In the genomic region with DNA sequence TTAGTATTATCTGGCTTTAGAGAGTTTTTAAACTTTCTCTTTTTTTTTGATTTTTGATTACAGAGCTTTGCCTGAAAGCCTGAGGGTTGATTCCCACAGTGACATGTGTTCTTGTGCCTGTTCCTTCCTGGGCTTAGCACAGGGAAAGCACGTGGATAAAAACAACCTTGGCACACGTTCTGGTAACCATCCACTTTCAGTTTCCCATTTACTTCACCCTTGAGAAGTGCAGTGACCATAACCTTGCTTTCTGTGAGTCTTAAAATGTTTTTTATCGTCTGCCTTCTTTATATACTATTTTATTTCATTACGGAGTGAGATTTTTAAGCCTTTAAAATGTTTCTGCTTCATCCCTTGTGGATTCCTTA, we compare ENCODE assay signal across 12 cellular contexts. TPM values are rescaled to one million over a fixed set of nuclear protein-coding genes. Genes with fewer than 3 reads are reported as not detected.
DNase-seq lines count a peak whose midpoint lies in the region; ATAC-seq lines count a peak whose summit lies in the region.
"Had no signal": no experiment of that assay in that cellular context is flagged by ENCODE, and none has a peak within 500 bp of the region (broad histone marks: within the 10 kb centered on the region; RNA-seq: fewer than 3 reads in every experiment).

No MANE protein-coding gene starts in this region.

- H3K36me3 Mint-ChIP-seq in immature natural killer cell: peaks cover 18 to 34% (median 29%) of the 10 kb centered on the region in 3 donors

- ATAC-seq in GM21390 (IDR thresholded peaks at IDR 0.05; ENCODE audit: unreplicated experiment): peak; percentile 28
- peak; percentile 30 for ATAC-seq in HG03571 (IDR thresholded peaks at IDR 0.05; ENCODE audit: unreplicated experiment)

- peak; percentile 4 for DNase-seq in Daoy (ENCODE audit: low read depth)
- peak; percentile 38 to 53 (median 40) for DNase-seq in immature natural killer cell
- DNase-seq in iPS-NIHi7 (ENCODE audit: extremely low spot score): no peak
- no peak for DNase-seq in NCI-H1092 treated with DMSO at 0.1 percent for 48 hours (lab: John Stamatoyannopoulos, UW)
- DNase-seq in head of caudate nucleus: no peak
- no peak for DNase-seq in C1 segment of cervical spinal cord (lab: John Stamatoyannopoulos, UW)
- DNase-seq: GOT3, NCI-H1694 treated with DMSO at 0.1 percent for 48 hours, stomach had no signal

- peaks cover 0 to 27% of the 10 kb centered on the region in 2 donors for H3K4me1 Mint-ChIP-seq in immature natural killer cell
- H3K4me1 Mint-ChIP-seq: nephron had no signal

- no peaks in the 10 kb centered on the region for H3K9me3 Mint-ChIP-seq in immature natural killer cell
- H3K9me3 Mint-ChIP-seq: nephron had no signal

- no peak overlapping the region for H3K4me3 Mint-ChIP-seq in immature natural killer cell
- H3K4me3 Mint-ChIP-seq: nephron had no signal

- no peak overlapping the region for H3K27ac Mint-ChIP-seq in immature natural killer cell
- H3K27ac Mint-ChIP-seq: nephron had no signal

- H3K27me3 Mint-ChIP-seq in immature natural killer cell (ENCODE audit: low read depth in 3 of 3): peaks cover 0 to 9% (median 4%) of the 10 kb centered on the region in 3 donors

- intact Hi-C loops in head of caudate nucleus (cut with DNase I): no loop called here

RNA-seq across cellular contexts. Expression of a gene that starts 11.5 kb away (rescaled TPM):
- total RNA-seq in Daoy (2014; rRNA removed; shearing (Covaris generic)): 0.48 and 0.91 TPM in 2 replicates
- 100 to 1,000 TPM in 2 of 3 donors, 10 to 100 TPM in 1; 59.9 to 103 (median 102) TPM for polyA plus RNA-seq in immature natural killer cell

Comparison
In these comparisons a context has a peak if more than half of its experiments do, and no peak if none do; other contexts are left out.
1. DNase-seq: peak in Daoy (single experiment) and immature natural killer cell (3 of 3); none in iPS-NIHi7 (single experiment), NCI-H1092 treated with DMSO at 0.1 percent for 48 hours (single experiment), head of caudate nucleus (0 of 42) and C1 segment of cervical spinal cord (0 of 14).